Comparison of ENCODE assay signal across 31 cellular contexts in the genomic region with DNA sequence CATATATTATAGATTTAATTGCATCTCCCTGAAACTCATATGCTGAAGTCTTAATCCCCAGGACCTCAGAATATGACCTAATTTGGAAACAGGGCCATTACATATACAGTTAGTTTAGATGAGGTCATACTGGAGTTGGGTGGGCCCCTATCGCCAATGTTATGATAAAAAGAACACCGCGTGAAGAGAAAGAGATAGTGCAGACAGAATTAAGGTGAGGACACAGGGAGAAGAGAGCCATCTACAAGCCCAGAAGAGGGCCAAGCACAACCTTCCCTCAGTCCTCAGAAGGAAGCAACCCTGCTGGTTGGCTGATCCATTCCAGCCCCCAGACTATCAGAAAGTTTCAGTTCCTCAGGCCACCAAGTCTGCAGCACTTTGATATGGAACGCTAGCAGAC.
"Had no signal": no experiment of that assay in that cellular context is flagged by ENCODE, and none has a peak within 500 bp of the region (broad histone marks: within the 10 kb centered on the region; RNA-seq: fewer than 3 reads in every experiment).

No MANE protein-coding gene starts in this region.

- H3K27ac ChIP-seq: ascending aorta, cardiac muscle cell, KMS-11, PC-9, RWPE1 had no signal

- ATAC-seq: activated CD4-positive, CD25-positive, alpha-beta regulatory T cell treated with anti-CD3 and anti-CD28 coated beads, Interleukin-2, amount 50 U/mL, for 24 hours; activated CD8-positive, alpha-beta memory T cell treated with anti-CD3 and anti-CD28 coated beads, Interleukin-2, amount 10 ng/mL, durations not matched to agents 7 days and 5 days; Right ventricle myocardium inferior; WTC11 had no signal

- H3K9me3 ChIP-seq: ascending aorta had no signal

- H3K27me3 ChIP-seq: ascending aorta, cardiac muscle cell had no signal

- H2AFZ ChIP-seq: PC-9 had no signal

- H3K36me3 ChIP-seq: ascending aorta, cardiac muscle cell had no signal

- H3K4me1 ChIP-seq: ascending aorta had no signal

- H3K4me2 ChIP-seq: KMS-11, PC-9 had no signal

- H3K4me3 ChIP-seq: ascending aorta, cardiac muscle cell, PC-9 had no signal

- H3K9ac ChIP-seq: KMS-11 had no signal

- FAIRE-seq: RCC 7860, TTC549 had no signal

- DNase-seq: activated CD4-positive, alpha-beta memory T cell treated with anti-CD3 and anti-CD28 coated beads, Interleukin-2, amount 10 ng/mL, durations not matched to agents 7 days and 5 days; activated CD4-positive, alpha-beta T cell treated with anti-CD3 and anti-CD28 coated beads for 4 hours; activated CD8-positive, alpha-beta memory T cell treated with anti-CD3 and anti-CD28 coated beads for 24 hours; activated CD8-positive, alpha-beta memory T cell treated with anti-CD3 and anti-CD28 coated beads, Interleukin-2, amount 10 ng/mL, durations not matched to agents 7 days and 5 days; activated CD8-positive, alpha-beta memory T cell treated with anti-CD3 and anti-CD28 coated beads, Interleukin-2, amount 50 U/mL, for 48 hours; activated effector memory CD4-positive, alpha-beta T cell treated with Interleukin-2 at 50 U/mL for 16 hours; activated naive CD4-positive, alpha-beta T cell; activated naive CD4-positive, alpha-beta T cell treated with anti-CD3 and anti-CD28 coated beads, Interleukin-2, amount 50 U/mL, for 16 hours; activated naive CD8-positive, alpha-beta T cell treated with anti-CD3 and anti-CD28 coated beads for 36 hours; activated T-cell treated with anti-CD3 and anti-CD28 coated beads, Interleukin-2, amount 50 U/mL, for 48 hours; amygdala; MM.1S; NCI-H1048; NCI-H1105 treated with DMSO at 0.1 percent for 48 hours; NCI-H1436; NCI-H1694; NCI-H1930; NCI-H2081 treated with DMSO at 0.1 percent for 48 hours; NCI-H345; NCI-H524 treated with DMSO at 0.1 percent for 48 hours; PC-9; T1000 had no signal
